In the genomic region with DNA sequence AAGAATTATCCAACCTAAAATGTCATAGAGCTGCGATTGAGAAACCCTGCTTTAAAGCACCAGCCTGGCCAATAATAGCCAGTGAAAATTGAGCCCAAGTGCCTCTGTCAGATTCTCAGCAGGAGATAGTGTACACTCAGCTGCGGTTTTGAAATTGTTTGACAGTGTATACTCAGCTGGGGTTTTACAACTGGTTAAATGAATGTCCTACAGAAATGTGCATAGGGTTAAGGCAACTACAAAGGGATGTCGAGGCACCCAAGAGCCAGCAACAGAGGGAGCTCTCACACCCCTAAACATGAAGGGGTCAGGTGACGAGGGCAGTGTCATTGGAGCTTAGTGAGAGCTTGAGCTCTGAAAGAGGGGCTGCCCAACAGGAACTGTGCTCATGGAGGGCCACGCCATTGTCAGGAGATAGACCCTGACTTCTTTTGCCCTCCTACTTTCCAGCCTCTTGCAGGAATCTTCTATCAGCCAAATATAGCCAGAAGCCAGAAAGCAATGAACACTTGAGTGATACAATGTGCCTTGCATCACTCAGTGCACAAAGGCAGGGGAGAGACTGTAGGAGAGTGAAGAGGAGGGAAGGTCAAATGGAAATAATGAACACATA, we compare ENCODE assay signal across 8 cellular contexts. TPM values are rescaled to one million over a fixed set of nuclear protein-coding genes. Genes with fewer than 3 reads are reported as not detected.
DNase-seq lines count a peak whose midpoint lies in the region; ATAC-seq and TF ChIP-seq lines count a peak whose summit lies in the region.

No MANE protein-coding gene starts in this region.

- H3K9me3 ChIP-seq in OCI-LY7 (ENCODE audit: low read length), result no peaks in the 10 kb centered on the region

- no peaks in the 10 kb centered on the region for H3K79me2 ChIP-seq in OCI-LY7 (ENCODE audit: insufficient read depth, low read depth, low read length)

- no peak overlapping the region for H3K4me2 ChIP-seq in OCI-LY7 (ENCODE audit: low read length)

- no peaks in the 10 kb centered on the region for H3K4me1 ChIP-seq in OCI-LY7 (ENCODE audit: insufficient read depth, low read length, poor library complexity, severe bottlenecking)

- peak; percentile 78 for TF ChIP-seq CTCF in OCI-LY7 (conservative IDR thresholded peaks at IDR 0.05; ENCODE audit: low read length)

- ATAC-seq in HG03175 (IDR thresholded peaks at IDR 0.05; ENCODE audit: unreplicated experiment) (peak; percentile 58), GM18519 (IDR thresholded peaks at IDR 0.05; ENCODE audit: low FRiP score, unreplicated experiment) (no peak)
- ATAC-seq in stimulated activated naive CD8-positive, alpha-beta T cell treated with anti-CD3 and anti-CD28 coated beads, Interleukin-15, Interleukin-2, amounts not matched to agents 100 U/mL and 50 U/mL, for 24 hours, result peak; percentile 90

- CTCF ChIA-PET in OCI-LY7 (lab: Charles Lee; ENCODE audit: unreplicated experiment), result interaction anchor here (0.6 to 0.8 kb wide), 3 partner anchors 125 to 239 kb away, joined by 3 to 5 read pairs (median 3); no protein-coding TSS in a partner anchor

- no peaks in the 10 kb centered on the region for H3K9me2 ChIP-seq in OCI-LY7 (ENCODE audit: insufficient read depth, low read length)

- H4K20me1 ChIP-seq in OCI-LY7 (ENCODE audit: insufficient read depth, low read length), result no peaks in the 10 kb centered on the region

- intact Hi-C loops in OCI-LY7 (cut with micrococcal nuclease; ENCODE audit: unreplicated experiment), result loop anchor here (5.0 kb wide), 1 partner anchor 239 kb away; the partner anchor contains the start of gene BOLA3

- H3K4me3 ChIP-seq in OCI-LY7 (ENCODE audit: low read depth, low read length, poor library complexity, severe bottlenecking), result no peak overlapping the region

- no peaks in the 10 kb centered on the region for H3K36me3 ChIP-seq in OCI-LY7 (ENCODE audit: insufficient read depth, low read length)

- BruUV-seq in OCI-LY7 (replicated peaks; lab: Mats Ljungman, UMichigan), result no TSS peak

- POLR2A ChIA-PET in OCI-LY7 (lab: Charles Lee), result no interaction called here

- no peak overlapping the region for H3K27ac ChIP-seq in OCI-LY7 (ENCODE audit: low read depth, low read length, poor library complexity, severe bottlenecking)

- DNase-seq in GDM1 (lab: John Stamatoyannopoulos, UW), result peak; percentile 17
- DNase-seq in OCI-LY7 (ENCODE audit: low spot score), result peak; percentile 67
- DNase-seq in activated naive CD4-positive, alpha-beta T cell treated with Interleukin-2 at 50 U/mL for 16 hours, result peak; percentile 53
- DNase-seq in kidney tubule cell (ENCODE audit: low spot score), result peak; percentile 20
- peak; percentile 52 for DNase-seq in stimulated activated naive CD8-positive, alpha-beta T cell treated with anti-CD3 and anti-CD28 coated beads, Interleukin-15, Interleukin-2, amounts not matched to agents 100 U/mL and 50 U/mL, for 24 hours
- DNase-seq in cortex of kidney (lab: John Stamatoyannopoulos, UW), result no peak

- peak overlapping the region; percentile 32; the same call in 1 of the 2 replicates for H2AFZ ChIP-seq in OCI-LY7 (ENCODE audit: low read length)

RNA-seq across cellular contexts. Expression of gene ACTG2, which starts 15.1 kb away (rescaled TPM):
- not detected in 2 replicates for total RNA-seq in OCI-LY7 (2014; rRNA removed; shearing (Covaris generic))
- not detected in 2 replicates for total RNA-seq in OCI-LY7 (2022)

RNA-seq across cellular contexts. Expression of gene DGUOK, which starts 18.7 kb away (rescaled TPM):
- total RNA-seq in OCI-LY7 (2014; rRNA removed; shearing (Covaris generic)), result 57.1 and 73.4 TPM in 2 replicates
- total RNA-seq in OCI-LY7 (2022), result 91.8 and 95.8 TPM in 2 replicates
